1 cellular context compared by ENCODE assay signal in genomic region chr19:15126511-15126910, GRCh38.
TF ChIP-seq lines count a peak whose summit lies in the region.

No MANE protein-coding gene starts in this region.

TF ChIP-seq in WTC11, 78 proteins besides CTCF, POLR2A, EP300 and RAD21 (continued from another document):
- TF ChIP-seq, protein P1, sequence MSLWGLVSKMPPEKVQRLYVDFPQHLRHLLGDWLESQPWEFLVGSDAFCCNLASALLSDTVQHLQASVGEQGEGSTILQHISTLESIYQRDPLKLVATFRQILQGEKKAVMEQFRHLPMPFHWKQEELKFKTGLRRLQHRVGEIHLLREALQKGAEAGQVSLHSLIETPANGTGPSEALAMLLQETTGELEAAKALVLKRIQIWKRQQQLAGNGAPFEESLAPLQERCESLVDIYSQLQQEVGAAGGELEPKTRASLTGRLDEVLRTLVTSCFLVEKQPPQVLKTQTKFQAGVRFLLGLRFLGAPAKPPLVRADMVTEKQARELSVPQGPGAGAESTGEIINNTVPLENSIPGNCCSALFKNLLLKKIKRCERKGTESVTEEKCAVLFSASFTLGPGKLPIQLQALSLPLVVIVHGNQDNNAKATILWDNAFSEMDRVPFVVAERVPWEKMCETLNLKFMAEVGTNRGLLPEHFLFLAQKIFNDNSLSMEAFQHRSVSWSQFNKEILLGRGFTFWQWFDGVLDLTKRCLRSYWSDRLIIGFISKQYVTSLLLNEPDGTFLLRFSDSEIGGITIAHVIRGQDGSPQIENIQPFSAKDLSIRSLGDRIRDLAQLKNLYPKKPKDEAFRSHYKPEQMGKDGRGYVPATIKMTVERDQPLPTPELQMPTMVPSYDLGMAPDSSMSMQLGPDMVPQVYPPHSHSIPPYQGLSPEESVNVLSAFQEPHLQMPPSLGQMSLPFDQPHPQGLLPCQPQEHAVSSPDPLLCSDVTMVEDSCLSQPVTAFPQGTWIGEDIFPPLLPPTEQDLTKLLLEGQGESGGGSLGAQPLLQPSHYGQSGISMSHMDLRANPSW (CRISPR knock-in tag; conservative IDR thresholded peaks at IDR 0.05; ENCODE audit: low read depth): no peak
- TF ChIP-seq ERG (CRISPR knock-in tag; IDR thresholded peaks at IDR 0.05): no peak
- TF ChIP-seq ZNF671 (CRISPR knock-in tag; IDR thresholded peaks at IDR 0.05): no peak
- TF ChIP-seq, protein P2, sequence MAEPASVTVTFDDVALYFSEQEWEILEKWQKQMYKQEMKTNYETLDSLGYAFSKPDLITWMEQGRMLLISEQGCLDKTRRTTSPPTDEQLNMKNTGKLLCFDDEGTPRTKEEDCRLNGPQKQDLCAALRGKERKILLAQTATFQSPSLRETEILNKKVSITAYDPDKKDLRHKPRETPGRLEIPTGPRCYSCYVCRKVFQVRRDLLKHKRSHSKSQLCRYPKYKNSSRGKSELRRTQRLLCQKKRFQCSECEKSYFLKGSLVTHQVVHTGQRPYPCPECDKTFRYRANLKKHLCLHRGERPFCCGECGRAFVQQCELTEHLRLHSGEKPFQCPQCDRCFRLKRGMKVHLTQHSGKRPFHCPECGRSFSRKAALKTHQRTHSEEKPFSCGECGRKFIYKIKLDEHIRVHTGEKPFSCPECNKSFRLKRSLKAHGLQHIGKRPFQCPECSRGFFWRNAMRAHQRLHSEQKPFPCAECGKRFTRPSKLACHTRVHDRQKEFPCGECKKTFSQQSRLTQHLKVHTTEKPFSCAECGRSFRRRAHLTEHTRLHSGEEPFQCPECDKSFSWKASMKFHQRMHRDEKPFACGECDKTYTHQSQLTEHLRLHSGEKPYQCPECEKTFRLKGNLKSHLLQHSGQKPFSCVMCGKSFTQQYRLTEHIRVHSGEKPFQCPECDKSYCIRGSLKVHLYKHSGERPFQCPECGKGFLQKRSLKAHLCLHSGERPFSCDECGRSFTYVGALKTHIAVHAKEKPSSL (CRISPR knock-in tag; conservative IDR thresholded peaks at IDR 0.05): no peak
